ENCODE assay signal across 14 cellular contexts in genomic region chr7:74291535-74291934, GRCh38. TPM values are rescaled to one million over a fixed set of nuclear protein-coding genes. Genes with fewer than 3 reads are reported as not detected.
A peak's percentile ranks its signal among the peaks of the same experiment; 100 is the strongest.
DNase-seq lines count a peak whose midpoint lies in the region; ATAC-seq, FAIRE-seq and TF ChIP-seq lines count a peak whose summit lies in the region.
"Had no signal": no experiment of that assay in that cellular context is flagged by ENCODE, and none has a peak within 500 bp of the region (broad histone marks: within the 10 kb centered on the region; RNA-seq: fewer than 3 reads in every experiment).

No MANE protein-coding gene starts in this region.

- H3K27me3 Mint-ChIP-seq in IgD-negative memory B cell (no peaks in the 10 kb centered on the region), osteocyte (ENCODE audit: unreplicated experiment) (no peaks in the 10 kb centered on the region)

- H3K18ac ChIP-seq in H1 (ENCODE audit: extremely low read depth, low read length): no peak overlapping the region

- H4K5ac ChIP-seq in H1 (ENCODE audit: insufficient read length, low read depth, low read length): no peak overlapping the region

- peak overlapping the region; percentile 2; the same call in 1 of the 2 replicates for H4K8ac ChIP-seq in H1 (ENCODE audit: extremely low read depth, insufficient read depth, low read length)

- TF ChIP-seq EP300 in H1 (IDR thresholded peaks at IDR 0.05; ENCODE audit: borderline replicate concordance in 1 of 2, low read depth in 2 of 2, low read length in 2 of 2): no peak

- no peak overlapping the region for H2BK20ac ChIP-seq in H1 (ENCODE audit: low read length)

- 0 out of 2 replicates have a peak overlapping the region, but pooled peaks have one; percentile 35 for H2BK12ac ChIP-seq in H1 (ENCODE audit: low read depth, low read length)

- ATAC-seq in DND-41 (ENCODE audit: insufficient read depth, low read depth): no peak
- no peak for ATAC-seq in GM18867 (IDR thresholded peaks at IDR 0.05; ENCODE audit: unreplicated experiment)

- H3K4me3 Mint-ChIP-seq in IgD-negative memory B cell (peak overlapping the region; percentile 21 to 91 (median 78)), osteocyte (ENCODE audit: unreplicated experiment) (no peak overlapping the region)
- H3K4me3 Mint-ChIP-seq: stimulated activated naive CD8-positive, alpha-beta T cell treated with anti-CD3 and anti-CD28 coated beads, Interleukin-15, Interleukin-2, amounts not matched to agents 100 ng/mL and 50 ng/mL, for 24 hours had no signal

- WGBS in H1 (ENCODE audit: extremely low coverage in 1 of 2, insufficient coverage in 1 of 2, insufficient read length in 1 of 2, insufficient replicate concordance in 2 of 2, low coverage in 1 of 2, low lambda C conversion rate in 2 of 2, missing lambda C conversion rate in 1 of 2), 2 experiments: 80% methylated on average over 5 of the region's 5 CpGs; no CpG with 5 or more reads in 1 of the 2 experiments

- H3K9me3 Mint-ChIP-seq in IgD-negative memory B cell: no peaks in the 10 kb centered on the region
- H3K9me3 Mint-ChIP-seq in osteocyte (ENCODE audit: unreplicated experiment): no peaks in the 10 kb centered on the region
- H3K9me3 Mint-ChIP-seq: activated CD4-positive, alpha-beta T cell treated with anti-CD3 and anti-CD28 coated beads, Interleukin-2, amount 10 ng/mL, durations not matched to agents 24 days and 14 days; stimulated activated naive CD8-positive, alpha-beta T cell treated with anti-CD3 and anti-CD28 coated beads, Interleukin-15, Interleukin-2, amounts not matched to agents 100 ng/mL and 50 ng/mL, for 24 hours had no signal

- H3K56ac ChIP-seq in H1 (replicated peaks; ENCODE audit: insufficient read length, low read depth, low read length): no peak overlapping the region

- H2BK15ac ChIP-seq in H1 (ENCODE audit: low read length): no peak overlapping the region

- POLR2A ChIA-PET in H1 (lab: Charles Lee; ENCODE audit: partially characterized antibody): interaction anchor here (1.3 to 5.4 kb wide), 3 partner anchors 12 to 21 kb away, joined by 3 to 97 read pairs (median 5); no protein-coding TSS in a partner anchor

- no peak overlapping the region for H2AFZ ChIP-seq in DND-41 (ENCODE audit: low read depth, low read length)
- H2AFZ ChIP-seq in H1 (ENCODE audit: low read length): no peak overlapping the region

- H3K27ac ChIP-seq in DND-41 (ENCODE audit: low read length): no peak overlapping the region
- no peak overlapping the region for H3K27ac ChIP-seq in H1 (ENCODE audit: low read depth, low read length)

- H3K4me1 Mint-ChIP-seq in IgD-negative memory B cell (peaks cover 37 to 42% (median 41%) of the 10 kb centered on the region in 3 donors), osteocyte (ENCODE audit: unreplicated experiment) (peaks cover 40% of the 10 kb centered on the region)

- H3K27me3 ChIP-seq in DND-41 (ENCODE audit: insufficient read depth, low read length, poor library complexity): peaks cover 14% of the 10 kb centered on the region
- H3K27me3 ChIP-seq in H1 (replicated peaks in 1 of 4; ENCODE audit: control insufficient read depth in 3 of 4, extremely low read depth in 1 of 4, insufficient read depth in 3 of 4, low read length in 3 of 4): peaks cover 0 to 4% (median 0%) of the 10 kb centered on the region in 4 experiments; a peak in 3 of 7 replicates

- no peak overlapping the region for H2AK5ac ChIP-seq in H1 (ENCODE audit: low read depth, low read length)

- H3K4me1 ChIP-seq in DND-41 (ENCODE audit: insufficient read depth, low read length): peaks cover 28% of the 10 kb centered on the region
- H3K4me1 ChIP-seq in H1 (replicated peaks in 1 of 4; ENCODE audit: control insufficient read depth in 3 of 4, insufficient read depth in 4 of 4, low read length in 3 of 4): peaks cover 9 to 44% (median 33%) of the 10 kb centered on the region in 4 experiments

- H3K14ac ChIP-seq in H1 (ENCODE audit: insufficient read length): no peak overlapping the region

- H3K79me1 ChIP-seq in H1 (ENCODE audit: low read depth, low read length): peaks cover 4% of the 10 kb centered on the region

- H3K4me2 ChIP-seq in DND-41 (ENCODE audit: insufficient read depth, low read length) (peak overlapping the region; percentile 77; the same call in 1 of the 2 replicates), H1 (ENCODE audit: insufficient read depth in 1 of 2, low read depth in 2 of 2, low read length in 2 of 2) (peak overlapping the region in 1 of 2 experiments; percentile 79; a peak in 1 of 4 replicates)

- no peak overlapping the region for H3K4ac ChIP-seq in H1 (replicated peaks; ENCODE audit: insufficient read length, low read depth, low read length)

- no peak for TF ChIP-seq RAD21 in H1 (IDR thresholded peaks at IDR 0.05 in 1 of 2, conservative IDR thresholded peaks at IDR 0.05 in 1 of 2; ENCODE audit: low read depth in 2 of 2, low read length in 2 of 2)

- H3K36me3 Mint-ChIP-seq in IgD-negative memory B cell (peaks cover 2% of the 10 kb centered on the region), osteocyte (ENCODE audit: unreplicated experiment) (peaks cover 2% of the 10 kb centered on the region)

- H4K20me1 ChIP-seq in DND-41 (ENCODE audit: insufficient read depth, low read length): peaks cover 29% of the 10 kb centered on the region
- H4K20me1 ChIP-seq in H1 (replicated peaks in 1 of 2; ENCODE audit: control insufficient read depth in 1 of 2, insufficient read depth in 2 of 2, low read length in 2 of 2): peaks cover 6 to 19% of the 10 kb centered on the region in 2 experiments

- no peak overlapping the region for H2BK120ac ChIP-seq in H1 (replicated peaks; ENCODE audit: low read depth, low read length)

- peaks cover 11% of the 10 kb centered on the region; the same call in 1 of the 2 replicates for H3K23me2 ChIP-seq in H1 (ENCODE audit: low read depth, low read length)

- H3K9ac ChIP-seq in DND-41 (ENCODE audit: low read depth, low read length): no peak overlapping the region
- no peak overlapping the region for H3K9ac ChIP-seq in H1 (replicated peaks in 1 of 4; ENCODE audit: extremely low read depth in 1 of 4, low read depth in 3 of 4, low read length in 3 of 4)

- H3K23ac ChIP-seq in H1 (ENCODE audit: insufficient read length): no peak overlapping the region

- no peaks in the 10 kb centered on the region for H3K9me3 ChIP-seq in DND-41 (ENCODE audit: insufficient read depth, low read length, severe bottlenecking)
- no peaks in the 10 kb centered on the region for H3K9me3 ChIP-seq in H1 (ENCODE audit: insufficient read depth in 2 of 2, low read depth in 1 of 2, low read length in 1 of 2)

- FAIRE-seq in H1 (lab: Jason Lieb, UNC): no peak
- FAIRE-seq: HTR-8/SVneo had no signal

- no peak for TF ChIP-seq POLR2A in H1 (IDR thresholded peaks at IDR 0.05; ENCODE audit: control extremely low read depth in 1 of 2, low read depth in 2 of 2, low read length in 2 of 2)

- H4K91ac ChIP-seq in H1 (replicated peaks; ENCODE audit: insufficient read length, low read length): no peak overlapping the region

- in situ Hi-C loops in G401 (cut with HindIII; ENCODE audit: low sequenced_read_pairs): no loop called here

- H3K79me2 ChIP-seq in DND-41 (ENCODE audit: insufficient read depth, low read length): peaks cover 13% of the 10 kb centered on the region
- H3K79me2 ChIP-seq in H1 (ENCODE audit: control insufficient read depth in 1 of 2, insufficient read depth in 2 of 2, low read length in 2 of 2): peaks cover 0 to 65% of the 10 kb centered on the region in 2 experiments; a peak in 2 of 4 replicates

- peak overlapping the region in 2 of 3 donors; percentile 51 to 77 for H3K27ac Mint-ChIP-seq in IgD-negative memory B cell
- H3K27ac Mint-ChIP-seq in osteocyte (ENCODE audit: unreplicated experiment): peak overlapping the region; percentile 10
- H3K27ac Mint-ChIP-seq: activated CD4-positive, alpha-beta T cell treated with anti-CD3 and anti-CD28 coated beads, Interleukin-2, amount 10 ng/mL, durations not matched to agents 24 days and 14 days; stimulated activated naive CD8-positive, alpha-beta T cell treated with anti-CD3 and anti-CD28 coated beads, Interleukin-15, Interleukin-2, amounts not matched to agents 100 ng/mL and 50 ng/mL, for 24 hours had no signal

- no peak for TF ChIP-seq CTCF in DND-41 (IDR thresholded peaks at IDR 0.05; ENCODE audit: borderline replicate concordance, extremely low read depth, low read length, poor library complexity, severe bottlenecking)
- TF ChIP-seq CTCF in H1 (IDR thresholded peaks at IDR 0.05; ENCODE audit: control extremely low read depth in 1 of 3, insufficient read depth in 1 of 3, low read depth in 1 of 3, low read length in 3 of 3): no peak
- no peak for TF ChIP-seq CTCF in osteocyte (IDR thresholded peaks at IDR 0.05)

- H2BK5ac ChIP-seq in H1 (ENCODE audit: low read depth, low read length): 0 out of 2 replicates have a peak overlapping the region, but pooled peaks have one; percentile 1

- DNase-seq in DND-41: no peak
- no peak for DNase-seq in H1 (ENCODE audit: low read depth in 1 of 2, low spot score in 2 of 2)
- no peak for DNase-seq in osteocyte (ENCODE audit: extremely low spot score, unreplicated experiment)
- no peak for DNase-seq in G401 (ENCODE audit: low spot score)
- DNase-seq in NCI-H1436 (lab: John Stamatoyannopoulos, UW): no peak
- DNase-seq: activated CD4-positive, alpha-beta T cell treated with anti-CD3 and anti-CD28 coated beads, Interleukin-2, amount 10 ng/mL, durations not matched to agents 24 days and 14 days; effector CD4-positive, alpha-beta T cell; foreskin melanocyte; islet precursor cell; SW 1271 had no signal

- H3K4me3 ChIP-seq in DND-41 (ENCODE audit: low read depth in 1 of 2, low read length in 2 of 2): no peak overlapping the region
- no peak overlapping the region for H3K4me3 ChIP-seq in H1 (ENCODE audit: extremely low read depth in 1 of 4, insufficient read depth in 2 of 4, low read depth in 3 of 4, low read length in 4 of 4)

- CTCF ChIA-PET in H1 (lab: Charles Lee; ENCODE audit: partially characterized antibody): interaction anchor here (0.9 to 6.8 kb wide), 6 partner anchors 12 to 113 kb away, joined by 3 to 75 read pairs (median 6); no protein-coding TSS in a partner anchor

- H3K36me3 ChIP-seq in DND-41 (ENCODE audit: insufficient read depth, low read length): no peaks in the 10 kb centered on the region
- H3K36me3 ChIP-seq in H1 (ENCODE audit: control insufficient read depth in 2 of 4, insufficient read depth in 4 of 4, low read length in 3 of 4): no peaks in the 10 kb centered on the region; a peak in 1 of 8 replicates

RNA-seq across cellular contexts. Expression of gene CLIP2, which starts 2.3 kb away (rescaled TPM):
- 7.1 TPM for polyA plus RNA-seq in IgD-negative memory B cell
- total RNA-seq in H1 (2021; fragmentation: NEBNext Ultra II Directional; extraction: Animal tissue kit (Norgen Biotek cat#: 25700)): 39.8 and 41.5 TPM in 2 replicates
- 8.3 and 13.3 TPM in 2 replicates for polyA plus RNA-seq in H1 (2011; rRNA removed)
- 11.5 TPM for polyA plus RNA-seq in H1 (2011; cell fraction: cytosol; rRNA removed)
- 16.9 TPM for polyA plus RNA-seq in H1 (2011; cell fraction: nucleus; rRNA removed)
- 20.3 to 37.3 TPM (median 30.6 TPM) in 4 replicates for polyA plus RNA-seq in H1 (2012, experiment 1 of 2)
- 19.9 TPM for polyA plus RNA-seq in H1 (2012, experiment 2 of 2)
- 21.5 TPM for polyA plus RNA-seq in H1 (2013, experiment 1 of 2)
- polyA plus RNA-seq in H1 (2013, experiment 2 of 2): 22.1 TPM
- 12.5 and 16.1 TPM in 2 replicates for polyA minus RNA-seq in H1 (2011; rRNA and poly(A)+ RNA removed)
- 21.2 TPM for polyA minus RNA-seq in H1 (2011; cell fraction: cytosol; rRNA and poly(A)+ RNA removed)
- polyA minus RNA-seq in H1 (2011; cell fraction: nucleus; rRNA and poly(A)+ RNA removed): 16.3 TPM
- 40.7 and 44.3 TPM in 2 replicates for total RNA-seq in osteocyte
- total RNA-seq in G401 (2014; rRNA removed; shearing (Covaris generic)): 33.2 and 34.2 TPM in 2 replicates

RNA-seq across cellular contexts. Expression of gene RFC2, which starts 37.3 kb away (rescaled TPM):
- polyA plus RNA-seq in IgD-negative memory B cell: 46.6 TPM
- 85.4 and 90.5 TPM in 2 replicates for total RNA-seq in H1 (2021; fragmentation: NEBNext Ultra II Directional; extraction: Animal tissue kit (Norgen Biotek cat#: 25700))
- polyA plus RNA-seq in H1 (2011; rRNA removed): 40.8 and 52.9 TPM in 2 replicates
- polyA plus RNA-seq in H1 (2011; cell fraction: cytosol; rRNA removed): 67.0 TPM
- 43.8 TPM for polyA plus RNA-seq in H1 (2011; cell fraction: nucleus; rRNA removed)
- 77.2 to 107 TPM (median 93.2 TPM) in 4 replicates for polyA plus RNA-seq in H1 (2012, experiment 1 of 2)
- polyA plus RNA-seq in H1 (2012, experiment 2 of 2): 90.7 TPM
- 49.5 TPM for polyA plus RNA-seq in H1 (2013, experiment 1 of 2)
- 51.4 TPM for polyA plus RNA-seq in H1 (2013, experiment 2 of 2)
- 98.1 and 103 TPM in 2 replicates for polyA minus RNA-seq in H1 (2011; rRNA and poly(A)+ RNA removed)
- 54.5 TPM for polyA minus RNA-seq in H1 (2011; cell fraction: cytosol; rRNA and poly(A)+ RNA removed)
- 37.1 TPM for polyA minus RNA-seq in H1 (2011; cell fraction: nucleus; rRNA and poly(A)+ RNA removed)
- total RNA-seq in osteocyte: 13.5 and 13.8 TPM in 2 replicates
- total RNA-seq in G401 (2014; rRNA removed; shearing (Covaris generic)): 40.6 and 47.9 TPM in 2 replicates
